ENCODE assay signal across 11 cellular contexts in genomic region chr19:8392017-8392591, GRCh38. TPM values are rescaled to one million over a fixed set of nuclear protein-coding genes. Genes with fewer than 3 reads are reported as not detected.
DNase-seq lines count a peak whose midpoint lies in the region; ATAC-seq, FAIRE-seq and TF ChIP-seq lines count a peak whose summit lies in the region.
"Had no signal": no experiment of that assay in that cellular context is flagged by ENCODE, and none has a peak within 500 bp of the region (broad histone marks: within the 10 kb centered on the region; RNA-seq: fewer than 3 reads in every experiment).

No MANE protein-coding gene starts in this region.

- H3K4me3 ChIP-seq in endodermal cell (ENCODE audit: low read length) (no peak overlapping the region), urinary bladder (ENCODE audit: low read depth, low read length) (no peak overlapping the region)

- H3K9me3 ChIP-seq in endodermal cell (ENCODE audit: control insufficient read depth, low read length), result peaks cover 3% of the 10 kb centered on the region

- H3K4me3 Mint-ChIP-seq in endodermal cell (no peak overlapping the region), natural killer cell (peak overlapping the region; percentile 69)

- TF ChIP-seq CTCF in endodermal cell (conservative IDR thresholded peaks at IDR 0.05), result no peak
- no peak for TF ChIP-seq CTCF in natural killer cell (IDR thresholded peaks at IDR 0.05)

- no peaks in the 10 kb centered on the region for H3K27me3 Mint-ChIP-seq in endodermal cell (ENCODE audit: insufficient read depth)
- H3K27me3 Mint-ChIP-seq in natural killer cell (ENCODE audit: low read depth in 2 of 2), result no peaks in the 10 kb centered on the region

- peak overlapping the region; percentile 63 to 79 for H3K27ac Mint-ChIP-seq in activated naive CD4-positive, alpha-beta T cell treated with anti-CD3 and anti-CD28 coated beads, Interleukin-2, amount 50 U/mL, for 72 hours
- peak overlapping the region; percentile 68 for H3K27ac Mint-ChIP-seq in endodermal cell
- H3K27ac Mint-ChIP-seq in natural killer cell, result peak overlapping the region; percentile 94

- peaks cover 5% of the 10 kb centered on the region for H3K36me3 ChIP-seq in endodermal cell (ENCODE audit: control insufficient read depth, insufficient read depth, low read length)
- H3K36me3 ChIP-seq in urinary bladder (ENCODE audit: insufficient read depth), result no peaks in the 10 kb centered on the region

- no peak for FAIRE-seq in RCC 7860 (lab: Jason Lieb, UNC)

- intact Hi-C loops in natural killer cell (cut with micrococcal nuclease), result no loop called here

- 89% methylated on average over 10 to 11 of the region's 11 CpGs for WGBS in endodermal cell (ENCODE audit: insufficient coverage in 1 of 2, insufficient read length in 1 of 2), 2 experiments
- WGBS in urinary bladder, result 51% methylated on average over 11 of the region's 11 CpGs

- no peak for ATAC-seq in activated naive CD4-positive, alpha-beta T cell treated with anti-CD3 and anti-CD28 coated beads, Interleukin-2, amount 50 U/mL, for 72 hours
- ATAC-seq in natural killer cell, result no peak
- no peak for ATAC-seq in GM18861 (IDR thresholded peaks at IDR 0.05; ENCODE audit: unreplicated experiment)

- no peak overlapping the region for H3K9ac ChIP-seq in endodermal cell (ENCODE audit: extremely low read depth, low read length, poor library complexity, severe bottlenecking)

- no peak overlapping the region for H3K27ac ChIP-seq in endodermal cell (ENCODE audit: low read depth, low read length)
- H3K27ac ChIP-seq in urinary bladder (ENCODE audit: low read depth), result peak overlapping the region; percentile 30

- peaks cover 0 to 6% of the 10 kb centered on the region in 2 donors for H3K36me3 Mint-ChIP-seq in activated naive CD4-positive, alpha-beta T cell treated with anti-CD3 and anti-CD28 coated beads, Interleukin-2, amount 50 U/mL, for 72 hours
- H3K36me3 Mint-ChIP-seq in endodermal cell (ENCODE audit: low read depth) (peaks cover 26% of the 10 kb centered on the region), natural killer cell (no peaks in the 10 kb centered on the region)

- no peak for DNase-seq in activated naive CD4-positive, alpha-beta T cell treated with anti-CD3 and anti-CD28 coated beads, Interleukin-2, amount 50 U/mL, for 72 hours (ENCODE audit: low spot score in 2 of 2)
- DNase-seq in activated naive CD4-positive, alpha-beta T cell treated with Interleukin-2 at 50 U/mL for 16 hours, result no peak
- DNase-seq in endodermal cell (no peak), natural killer cell (no peak), SHP77 treated with DMSO at 0.1 percent for 48 hours (lab: John Stamatoyannopoulos, UW) (no peak), RCC 7860 (ENCODE audit: low spot score) (no peak)
- DNase-seq: effector CD8-positive, alpha-beta T cell; KBM-7; T-helper 1 cell had no signal

- H3K4me1 ChIP-seq in endodermal cell (ENCODE audit: control insufficient read depth, insufficient read depth, low read length) (peaks cover 11% of the 10 kb centered on the region), urinary bladder (ENCODE audit: insufficient read depth) (no peaks in the 10 kb centered on the region)

- no peaks in the 10 kb centered on the region for H3K27me3 ChIP-seq in endodermal cell (ENCODE audit: control insufficient read depth, insufficient read depth, low read length, poor library complexity, severe bottlenecking)

- H3K4me1 Mint-ChIP-seq in endodermal cell (peaks cover 8% of the 10 kb centered on the region), natural killer cell (peaks cover 27 to 45% of the 10 kb centered on the region in 2 donors)

- no peaks in the 10 kb centered on the region for H3K9me3 Mint-ChIP-seq in activated naive CD4-positive, alpha-beta T cell treated with anti-CD3 and anti-CD28 coated beads, Interleukin-2, amount 50 U/mL, for 72 hours
- H3K9me3 Mint-ChIP-seq in endodermal cell (peaks cover 2% of the 10 kb centered on the region), natural killer cell (no peaks in the 10 kb centered on the region)

RNA-seq across cellular contexts. Expression of gene RAB11B, which starts 1.9 kb away (rescaled TPM):
- total RNA-seq in activated naive CD4-positive, alpha-beta T cell treated with anti-CD3 and anti-CD28 coated beads, Interleukin-2, amount 50 U/mL, for 72 hours, result 10 to 100 TPM; 76.6 to 81.5 TPM
- total RNA-seq in endodermal cell, result 100 to 1,000 TPM; 137 to 146 TPM
- 116 TPM for polyA plus RNA-seq in endodermal cell (2013, experiment 1 of 2)
- 110 TPM for polyA plus RNA-seq in endodermal cell (2013, experiment 2 of 2)
- total RNA-seq in natural killer cell, result 100 to 1,000 TPM; 101 to 116 (median 108) TPM
- 63.9 TPM for total RNA-seq in urinary bladder
- polyA plus RNA-seq in urinary bladder, result 131 TPM

RNA-seq across cellular contexts. Expression of gene MARCHF2, which starts 21.0 kb away (rescaled TPM):
- 10 to 100 TPM in 1 of 2 donors, 1 to 10 TPM in 1; 7.3 to 14.9 TPM for total RNA-seq in activated naive CD4-positive, alpha-beta T cell treated with anti-CD3 and anti-CD28 coated beads, Interleukin-2, amount 50 U/mL, for 72 hours
- total RNA-seq in endodermal cell (10 to 100 TPM; 31.8 to 35.9 TPM), natural killer cell (10 to 100 TPM; 32.4 to 42.3 (median 37.2) TPM), urinary bladder (38.8 TPM)
- polyA plus RNA-seq in endodermal cell (2013, experiment 1 of 2), result 21.8 TPM
- polyA plus RNA-seq in endodermal cell (2013, experiment 2 of 2), result 20.4 TPM
- polyA plus RNA-seq in urinary bladder, result 98.2 TPM

RNA-seq across cellular contexts. Expression of gene ANGPTL4, which starts 28.1 kb away (rescaled TPM):
- 1 to 10 TPM in 1 of 2 donors, not detected in 1; 9.5 TPM for total RNA-seq in activated naive CD4-positive, alpha-beta T cell treated with anti-CD3 and anti-CD28 coated beads, Interleukin-2, amount 50 U/mL, for 72 hours
- 10 to 100 TPM; 10.9 to 13.2 TPM for total RNA-seq in endodermal cell
- 4.2 TPM for polyA plus RNA-seq in endodermal cell (2013, experiment 1 of 2)
- 2.9 TPM for polyA plus RNA-seq in endodermal cell (2013, experiment 2 of 2)
- not detected for total RNA-seq in natural killer cell
- 1.3 TPM for total RNA-seq in urinary bladder
- 14.6 TPM for polyA plus RNA-seq in urinary bladder

RNA-seq across cellular contexts. Expression of gene KANK3, which starts 49.0 kb away (rescaled TPM):
- 1 to 10 TPM; 1.5 to 1.7 TPM for total RNA-seq in activated naive CD4-positive, alpha-beta T cell treated with anti-CD3 and anti-CD28 coated beads, Interleukin-2, amount 50 U/mL, for 72 hours
- total RNA-seq in endodermal cell (1 to 10 TPM; 2.3 to 2.6 TPM), natural killer cell (10 to 100 TPM in 1 of 3 donors, 1 to 10 TPM in 2; 5.7 to 16.9 (median 8.4) TPM), urinary bladder (8.1 TPM)
- polyA plus RNA-seq in endodermal cell (2013, experiment 1 of 2), result 1.6 TPM
- 1.4 TPM for polyA plus RNA-seq in endodermal cell (2013, experiment 2 of 2)
- polyA plus RNA-seq in urinary bladder, result 13.0 TPM

RNA-seq across cellular contexts. Expression of gene HNRNPM, which starts 52.7 kb away (rescaled TPM):
- 100 to 1,000 TPM; 105 to 243 TPM for total RNA-seq in activated naive CD4-positive, alpha-beta T cell treated with anti-CD3 and anti-CD28 coated beads, Interleukin-2, amount 50 U/mL, for 72 hours
- 100 to 1,000 TPM; 271 to 370 TPM for total RNA-seq in endodermal cell
- polyA plus RNA-seq in endodermal cell (2013, experiment 1 of 2), result 198 TPM
- polyA plus RNA-seq in endodermal cell (2013, experiment 2 of 2), result 223 TPM
- 100 to 1,000 TPM; 272 to 300 (median 299) TPM for total RNA-seq in natural killer cell
- total RNA-seq in urinary bladder, result 63.7 TPM
- polyA plus RNA-seq in urinary bladder, result 173 TPM
